ENCODE assay signal across 29 cellular contexts in the genomic region with DNA sequence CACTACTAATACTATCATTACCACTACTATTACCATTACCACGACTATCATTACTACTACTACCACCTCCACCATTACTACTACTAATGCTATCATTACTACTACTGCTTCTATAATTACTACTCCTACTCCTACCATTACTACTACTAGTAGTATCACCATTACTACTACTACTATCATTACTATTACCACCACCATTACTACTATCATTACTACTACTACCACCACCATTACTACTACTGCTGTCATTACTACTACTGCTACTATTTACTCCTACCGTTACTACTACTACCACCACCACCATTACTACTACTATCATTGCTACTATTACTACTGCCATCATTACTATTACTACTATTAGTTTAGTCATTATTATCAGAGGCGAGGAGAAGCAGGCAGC.
"Had no signal": no experiment of that assay in that cellular context is flagged by ENCODE, and none has a peak within 500 bp of the region (broad histone marks: within the 10 kb centered on the region; RNA-seq: fewer than 3 reads in every experiment).

No MANE protein-coding gene starts in this region.

- H3K27ac Mint-ChIP-seq: stimulated activated effector memory CD8-positive, alpha-beta T cell treated with anti-CD3 and anti-CD28 coated beads, Interleukin-12 subunit alpha, Interleukin-12 subunit beta, amount 100 ng/mL, for 72 hours; stimulated activated memory B cell treated with anti-CD40 and anti-IgM and Interleukin-4, amounts not matched to agents 10 μg/mL and 1 μg/mL and 100 μg/mL, for 72 hours; stimulated activated naive B cell treated with anti-CD40 and anti-IgM and Interleukin-4, amounts not matched to agents 10 μg/mL and 1 μg/mL and 100 μg/mL, for 72 hours; stimulated activated naive CD8-positive, alpha-beta T cell treated with anti-CD3 and anti-CD28 coated beads, Interleukin-15, amount 100 ng/mL, for 72 hours; stimulated activated naive CD8-positive, alpha-beta T cell treated with anti-CD3 and anti-CD28 coated beads, Interleukin-15, Interleukin-2, amounts not matched to agents 100 ng/mL and 50 ng/mL, for 24 hours; type B pancreatic cell had no signal

- H3K4me3 Mint-ChIP-seq: stimulated activated effector memory CD8-positive, alpha-beta T cell treated with anti-CD3 and anti-CD28 coated beads, Interleukin-12 subunit alpha, Interleukin-12 subunit beta, amount 100 ng/mL, for 72 hours; stimulated activated memory B cell treated with anti-CD40 and anti-IgM and Interleukin-4, amounts not matched to agents 10 μg/mL and 1 μg/mL and 100 μg/mL, for 72 hours; stimulated activated naive B cell treated with anti-CD40 and anti-IgM and Interleukin-4, amounts not matched to agents 10 μg/mL and 1 μg/mL and 100 μg/mL, for 72 hours; stimulated activated naive CD8-positive, alpha-beta T cell treated with anti-CD3 and anti-CD28 coated beads, Interleukin-15, amount 100 ng/mL, for 72 hours; stimulated activated naive CD8-positive, alpha-beta T cell treated with anti-CD3 and anti-CD28 coated beads, Interleukin-15, Interleukin-2, amounts not matched to agents 100 ng/mL and 50 ng/mL, for 24 hours; type B pancreatic cell had no signal

- H3K27ac ChIP-seq: stomach, suprapubic skin, testis, thoracic aorta, thyroid gland, tibial artery, tibial nerve, transverse colon, upper lobe of left lung, upper lobe of right lung, uterus, vagina had no signal

- H3K4me1 ChIP-seq: stomach, suprapubic skin, testis, thyroid gland, tibial artery, tibial nerve, transverse colon, upper lobe of left lung, upper lobe of right lung, uterus, vagina had no signal

- DNase-seq: stimulated activated CD4-positive, alpha-beta T cell treated with anti-CD3 and anti-CD28 coated beads, Interleukin-2, amount 100 ng/mL, for 48 hours; stimulated activated CD4-positive, alpha-beta T cell treated with anti-CD3 and anti-CD28 coated beads, Interleukin-4, amount 100 ng/mL, for 1 hour; stimulated activated CD4-positive, alpha-beta T cell treated with anti-CD3 and anti-CD28 coated beads, Interleukin-4, amount 100 ng/mL, for 24 hours; stimulated activated CD4-positive, alpha-beta T cell treated with anti-CD3 and anti-CD28 coated beads, Interleukin-4, amount 100 ng/mL, for 4 hours; stimulated activated CD8-positive, alpha-beta memory T cell treated with anti-CD3 and anti-CD28 coated beads, Interleukin-4, amount 100 ng/mL, for 48 hours; stimulated activated naive B cell treated with anti-CD40 and anti-IgM and Interleukin-4, amounts not matched to agents 10 μg/mL and 1 μg/mL and 100 μg/mL, for 72 hours; stimulated activated naive CD4-positive, alpha-beta T cell; stimulated activated naive CD4-positive, alpha-beta T cell treated with Interleukin-2 at 50 U/mL for 16 hours; stimulated activated naive CD8-positive, alpha-beta T cell treated with anti-CD3 and anti-CD28 coated beads, Interleukin-15, amount 100 ng/mL, for 72 hours; stimulated activated naive CD8-positive, alpha-beta T cell treated with anti-CD3 and anti-CD28 coated beads, Interleukin-15, Interleukin-2, amounts not matched to agents 100 U/mL and 50 U/mL, for 24 hours; stomach; substantia nigra; testis; thyroid gland; tibial artery; transverse colon; trophoblast cell; upper lobe of left lung; upper lobe of right lung; uterus had no signal

- H3K27me3 Mint-ChIP-seq: stimulated activated memory B cell treated with anti-CD40 and anti-IgM and Interleukin-4, amounts not matched to agents 10 μg/mL and 1 μg/mL and 100 μg/mL, for 72 hours; stimulated activated naive CD8-positive, alpha-beta T cell treated with anti-CD3 and anti-CD28 coated beads, Interleukin-15, Interleukin-2, amounts not matched to agents 100 ng/mL and 50 ng/mL, for 24 hours had no signal

- H3K9me3 Mint-ChIP-seq: stimulated activated naive CD8-positive, alpha-beta T cell treated with anti-CD3 and anti-CD28 coated beads, Interleukin-15, Interleukin-2, amounts not matched to agents 100 ng/mL and 50 ng/mL, for 24 hours; type B pancreatic cell had no signal

- H3K36me3 ChIP-seq: stomach, suprapubic skin, thoracic aorta, thyroid gland, tibial artery, tibial nerve, transverse colon, upper lobe of left lung, upper lobe of right lung, uterus, vagina had no signal

- ATAC-seq: stimulated activated effector memory CD8-positive, alpha-beta T cell treated with anti-CD3 and anti-CD28 coated beads, Interleukin-12 subunit alpha, Interleukin-12 subunit beta, amount 100 ng/mL, for 72 hours; stimulated activated memory B cell treated with anti-CD40 and anti-IgM and Interleukin-4, amounts not matched to agents 10 μg/mL and 1 μg/mL and 100 μg/mL, for 72 hours; stimulated activated naive B cell treated with anti-CD40 and anti-IgM and Interleukin-4, amounts not matched to agents 10 μg/mL and 1 μg/mL and 100 μg/mL, for 72 hours; stimulated activated naive CD8-positive, alpha-beta T cell treated with anti-CD3 and anti-CD28 coated beads, Interleukin-15, amount 100 ng/mL, for 72 hours; stimulated activated naive CD8-positive, alpha-beta T cell treated with anti-CD3 and anti-CD28 coated beads, Interleukin-15, Interleukin-2, amounts not matched to agents 100 U/mL and 50 U/mL, for 24 hours; upper lobe of right lung had no signal

- H3K9me3 ChIP-seq: stomach, suprapubic skin, testis, thoracic aorta, thyroid gland, tibial artery, tibial nerve, transverse colon, upper lobe of left lung, upper lobe of right lung, uterus, vagina had no signal

- H3K27me3 ChIP-seq: testis, thyroid gland, tibial nerve, transverse colon, upper lobe of left lung, upper lobe of right lung, uterus, vagina had no signal

- H3K4me1 Mint-ChIP-seq: stimulated activated effector memory CD8-positive, alpha-beta T cell treated with anti-CD3 and anti-CD28 coated beads, Interleukin-12 subunit alpha, Interleukin-12 subunit beta, amount 100 ng/mL, for 72 hours; stimulated activated memory B cell treated with anti-CD40 and anti-IgM and Interleukin-4, amounts not matched to agents 10 μg/mL and 1 μg/mL and 100 μg/mL, for 72 hours; stimulated activated naive B cell treated with anti-CD40 and anti-IgM and Interleukin-4, amounts not matched to agents 10 μg/mL and 1 μg/mL and 100 μg/mL, for 72 hours had no signal

- H3K4me3 ChIP-seq: stomach, suprapubic skin, testis, thoracic aorta, thyroid gland, tibial artery, tibial nerve, transverse colon, upper lobe of left lung, upper lobe of right lung, uterus, vagina had no signal

- H3K36me3 Mint-ChIP-seq: stimulated activated effector memory CD8-positive, alpha-beta T cell treated with anti-CD3 and anti-CD28 coated beads, Interleukin-12 subunit alpha, Interleukin-12 subunit beta, amount 100 ng/mL, for 72 hours; stimulated activated memory B cell treated with anti-CD40 and anti-IgM and Interleukin-4, amounts not matched to agents 10 μg/mL and 1 μg/mL and 100 μg/mL, for 72 hours; stimulated activated naive B cell treated with anti-CD40 and anti-IgM and Interleukin-4, amounts not matched to agents 10 μg/mL and 1 μg/mL and 100 μg/mL, for 72 hours; type B pancreatic cell had no signal

- FAIRE-seq: urothelium cell line had no signal
